Comparison of ENCODE assay signal across 28 cellular contexts in the genomic region with DNA sequence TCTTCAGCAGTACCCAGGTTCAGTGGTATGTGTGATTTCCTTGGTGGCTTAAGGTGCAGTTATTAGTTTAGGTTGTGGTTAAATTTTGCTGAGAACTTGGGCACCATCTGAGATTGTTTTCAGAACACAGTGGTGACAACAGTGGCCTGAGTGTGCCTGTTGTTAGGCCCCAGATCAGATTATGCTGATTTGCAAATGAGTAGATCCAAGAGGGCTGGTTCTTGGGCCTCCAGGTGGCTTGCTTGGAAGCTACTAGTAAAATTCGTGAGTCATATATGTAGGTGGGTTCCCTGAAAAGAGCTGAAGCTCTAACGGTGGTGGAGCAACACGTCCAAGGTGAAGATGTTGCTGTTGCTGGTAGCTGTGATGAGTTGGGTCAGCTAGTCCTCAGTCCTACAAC.
"Had no signal": no experiment of that assay in that cellular context is flagged by ENCODE, and none has a peak within 500 bp of the region (broad histone marks: within the 10 kb centered on the region; RNA-seq: fewer than 3 reads in every experiment).

No MANE protein-coding gene starts in this region.

- ATAC-seq: activated naive CD4-positive, alpha-beta T cell treated with anti-CD3 and anti-CD28 coated beads, Interleukin-2, amount 50 U/mL, for 72 hours; activated naive CD8-positive, alpha-beta T cell treated with anti-CD3 and anti-CD28 coated beads, Interleukin-2, amount 50 U/mL, for 24 hours; activated T-cell treated with anti-CD3 and anti-CD28 coated beads, Interleukin-2, amount 50 U/mL, for 4 hours; activated T-cell treated with anti-CD3 and anti-CD28 coated beads, Interleukin-2, amount 50 U/mL, for 72 hours; activated T-helper 17 cell treated with anti-CD3 and anti-CD28 coated beads, Interleukin-2, amount 50 U/mL, for 72 hours; body of pancreas had no signal

- DNase-seq: activated effector memory CD4-positive, alpha-beta T cell treated with anti-CD3 and anti-CD28 coated beads, Interleukin-2, amount 50 U/mL, for 16 hours; activated effector memory CD4-positive, alpha-beta T cell treated with Interleukin-2 at 50 U/mL for 16 hours; activated gamma-delta T cell; activated gamma-delta T cell treated with Interleukin-2 at 50 U/mL for 16 hours; activated naive CD4-positive, alpha-beta T cell; activated naive CD4-positive, alpha-beta T cell treated with anti-CD3 and anti-CD28 coated beads for 36 hours; activated naive CD4-positive, alpha-beta T cell treated with anti-CD3 and anti-CD28 coated beads, Interleukin-2, amount 10 ng/mL, durations not matched to agents 7 days and 5 days; activated naive CD4-positive, alpha-beta T cell treated with anti-CD3 and anti-CD28 coated beads, Interleukin-2, amount 50 U/mL, for 16 hours; activated naive CD4-positive, alpha-beta T cell treated with Interleukin-2 at 50 U/mL for 16 hours; activated naive CD8-positive, alpha-beta T cell treated with anti-CD3 and anti-CD28 coated beads for 36 hours; activated naive CD8-positive, alpha-beta T cell treated with anti-CD3 and anti-CD28 coated beads, Interleukin-2, amount 10 ng/mL, durations not matched to agents 7 days and 5 days; activated naive CD8-positive, alpha-beta T cell treated with anti-CD3 and anti-CD28 coated beads, Interleukin-2, amount 50 U/mL, for 24 hours; activated T-cell treated with anti-CD3 and anti-CD28 coated beads, Interleukin-2, amount 50 U/mL, for 4 hours; activated T-cell treated with anti-CD3 and anti-CD28 coated beads, Interleukin-2, amount 50 U/mL, for 48 hours; activated T-cell treated with anti-CD3 and anti-CD28 coated beads, Interleukin-2, amount 50 U/mL, for 72 hours; adrenal gland; amniotic stem cell; amygdala; body of pancreas; brain microvascular endothelial cell; caudate nucleus; central memory CD4-positive, alpha-beta T cell; cerebellar nuclear complex had no signal

- H3K36me3 ChIP-seq: adrenal gland, ascending aorta, brain microvascular endothelial cell, breast epithelium, cardiac muscle cell had no signal

- H3K4me1 ChIP-seq: adrenal gland, ascending aorta, body of pancreas, breast epithelium had no signal

- H3K27me3 ChIP-seq: adrenal gland, ascending aorta, body of pancreas, brain microvascular endothelial cell, breast epithelium, cardiac muscle cell had no signal

- H3K27ac ChIP-seq: adrenal gland, ascending aorta, body of pancreas, brain microvascular endothelial cell, breast epithelium, cardiac muscle cell had no signal

- H3K9me3 ChIP-seq: ascending aorta, body of pancreas had no signal

- H3K4me3 ChIP-seq: adrenal gland, ascending aorta, body of pancreas, breast epithelium, cardiac muscle cell had no signal
